In genomic region chr10:112548535-112549276, GRCh38 we compare ENCODE assay signal across 29 cellular contexts.
"Had no signal": no experiment of that assay in that cellular context is flagged by ENCODE, and none has a peak within 500 bp of the region (broad histone marks: within the 10 kb centered on the region; RNA-seq: fewer than 3 reads in every experiment).

No MANE protein-coding gene starts in this region.

- DNase-seq: activated CD4-positive, alpha-beta T cell treated with anti-CD3 and anti-CD28 coated beads for 36 hours; activated CD4-positive, alpha-beta T cell treated with anti-CD3 and anti-CD28 coated beads, Interleukin-2, amount 10 ng/mL, durations not matched to agents 7 days and 5 days; activated CD4-positive, alpha-beta T cell treated with anti-CD3 and anti-CD28 coated beads, Interleukin-2, amount 50 U/mL, for 48 hours; activated CD4-positive, CD25-positive, alpha-beta regulatory T cell; activated CD4-positive, CD25-positive, alpha-beta regulatory T cell treated with anti-CD3 and anti-CD28 coated beads, Interleukin-2, amount 50 U/mL, for 72 hours; activated CD8-positive, alpha-beta memory T cell treated with anti-CD3 and anti-CD28 coated beads for 24 hours; activated CD8-positive, alpha-beta T cell treated with anti-CD3 and anti-CD28 coated beads for 36 hours; activated effector memory CD4-positive, alpha-beta T cell treated with Interleukin-2 at 50 U/mL for 16 hours; activated gamma-delta T cell treated with Interleukin-2 at 50 U/mL for 16 hours; activated naive CD4-positive, alpha-beta T cell treated with anti-CD3 and anti-CD28 coated beads for 36 hours; activated naive CD8-positive, alpha-beta T cell treated with anti-CD3 and anti-CD28 coated beads, Interleukin-2, amount 10 ng/mL, durations not matched to agents 7 days and 5 days; activated T-cell treated with anti-CD3 and anti-CD28 coated beads, Interleukin-2, amount 50 U/mL, for 4 hours; central memory CD4-positive, alpha-beta T cell; cerebellar nuclear complex; colonic mucosa; effector CD8-positive, alpha-beta T cell; esophagus squamous epithelium; foreskin melanocyte; T-helper 1 cell; T-helper 17 cell had no signal

- H3K4me3 Mint-ChIP-seq: activated CD4-positive, alpha-beta T cell treated with anti-CD3 and anti-CD28 coated beads for 36 hours; activated CD4-positive, alpha-beta T cell treated with anti-CD3 and anti-CD28 coated beads, Interleukin-2, amount 10 ng/mL, durations not matched to agents 7 days and 5 days; activated CD8-positive, alpha-beta T cell treated with anti-CD3 and anti-CD28 coated beads for 36 hours; activated naive CD4-positive, alpha-beta T cell treated with anti-CD3 and anti-CD28 coated beads for 36 hours; activated naive CD8-positive, alpha-beta T cell treated with anti-CD3 and anti-CD28 coated beads, Interleukin-2, amount 10 ng/mL, durations not matched to agents 7 days and 5 days; activated T-cell treated with anti-CD3 and anti-CD28 coated beads, Interleukin-2, amount 50 U/mL, for 4 hours; activated T-helper 17 cell treated with anti-CD3 and anti-CD28 coated beads, Interleukin-2, amount 50 U/mL, for 72 hours; brain; T-helper 17 cell; T-helper 2 cell treated with Interferon-gamma antibody and Interleukin-4, amounts not matched to agents 5 μg/mL and 100 μg/mL, for 36 hours had no signal

- H3K9me3 Mint-ChIP-seq: activated CD8-positive, alpha-beta T cell treated with anti-CD3 and anti-CD28 coated beads for 36 hours; activated naive CD4-positive, alpha-beta T cell treated with anti-CD3 and anti-CD28 coated beads for 36 hours; activated naive CD4-positive, alpha-beta T cell treated with anti-CD3 and anti-CD28 coated beads, Interleukin-2, amount 50 U/mL, for 72 hours; activated naive CD8-positive, alpha-beta T cell treated with anti-CD3 and anti-CD28 coated beads, Interleukin-2, amount 10 ng/mL, durations not matched to agents 7 days and 5 days; activated T-cell treated with anti-CD3 and anti-CD28 coated beads, Interleukin-2, amount 50 U/mL, for 4 hours; activated T-helper 17 cell treated with anti-CD3 and anti-CD28 coated beads, Interleukin-2, amount 50 U/mL, for 72 hours had no signal

- H3K27me3 Mint-ChIP-seq: activated CD4-positive, alpha-beta T cell treated with anti-CD3 and anti-CD28 coated beads for 36 hours; activated CD4-positive, alpha-beta T cell treated with anti-CD3 and anti-CD28 coated beads, Interleukin-2, amount 10 ng/mL, durations not matched to agents 7 days and 5 days; activated CD8-positive, alpha-beta T cell treated with anti-CD3 and anti-CD28 coated beads for 36 hours; activated naive CD8-positive, alpha-beta T cell treated with anti-CD3 and anti-CD28 coated beads, Interleukin-2, amount 10 ng/mL, durations not matched to agents 7 days and 5 days; activated T-helper 17 cell treated with anti-CD3 and anti-CD28 coated beads, Interleukin-2, amount 50 U/mL, for 72 hours; brain; T-helper 17 cell had no signal

- H3K9me3 ChIP-seq: ascending aorta, breast epithelium, colonic mucosa, esophagus squamous epithelium, gastroesophageal sphincter had no signal

- H3K27ac Mint-ChIP-seq: activated CD4-positive, alpha-beta T cell treated with anti-CD3 and anti-CD28 coated beads for 36 hours; activated CD4-positive, alpha-beta T cell treated with anti-CD3 and anti-CD28 coated beads, Interleukin-2, amount 10 ng/mL, durations not matched to agents 7 days and 5 days; activated CD8-positive, alpha-beta T cell treated with anti-CD3 and anti-CD28 coated beads for 36 hours; activated naive CD4-positive, alpha-beta T cell treated with anti-CD3 and anti-CD28 coated beads for 36 hours; activated naive CD4-positive, alpha-beta T cell treated with anti-CD3 and anti-CD28 coated beads, Interleukin-2, amount 50 U/mL, for 72 hours; activated naive CD8-positive, alpha-beta T cell treated with anti-CD3 and anti-CD28 coated beads, Interleukin-2, amount 10 ng/mL, durations not matched to agents 7 days and 5 days; activated T-helper 17 cell treated with anti-CD3 and anti-CD28 coated beads, Interleukin-2, amount 50 U/mL, for 72 hours; brain; T-helper 17 cell; T-helper 2 cell treated with Interferon-gamma antibody and Interleukin-4, amounts not matched to agents 5 μg/mL and 100 μg/mL, for 36 hours had no signal

- H3K27ac ChIP-seq: ascending aorta, breast epithelium, cardiac muscle cell, colonic mucosa, epithelial cell of prostate, esophagus squamous epithelium, gastroesophageal sphincter had no signal

- ATAC-seq: activated CD4-positive, alpha-beta T cell treated with anti-CD3 and anti-CD28 coated beads for 36 hours; activated CD8-positive, alpha-beta T cell treated with anti-CD3 and anti-CD28 coated beads for 36 hours; activated naive CD4-positive, alpha-beta T cell treated with anti-CD3 and anti-CD28 coated beads, Interleukin-2, amount 50 U/mL, for 72 hours; activated T-cell treated with anti-CD3 and anti-CD28 coated beads, Interleukin-2, amount 50 U/mL, for 4 hours; activated T-helper 17 cell treated with anti-CD3 and anti-CD28 coated beads, Interleukin-2, amount 50 U/mL, for 72 hours; gastroesophageal sphincter; T-helper 17 cell had no signal

- H3K36me3 ChIP-seq: ascending aorta, breast epithelium, cardiac muscle cell, colonic mucosa, gastroesophageal sphincter had no signal

- H3K27me3 ChIP-seq: ascending aorta, breast epithelium, cardiac muscle cell, colonic mucosa, esophagus squamous epithelium, gastroesophageal sphincter had no signal

- H3K4me3 ChIP-seq: ascending aorta, breast epithelium, cardiac muscle cell, colonic mucosa, esophagus squamous epithelium, gastroesophageal sphincter had no signal

- H3K4me1 Mint-ChIP-seq: activated CD4-positive, alpha-beta T cell treated with anti-CD3 and anti-CD28 coated beads for 36 hours; activated CD4-positive, alpha-beta T cell treated with anti-CD3 and anti-CD28 coated beads, Interleukin-2, amount 10 ng/mL, durations not matched to agents 7 days and 5 days; activated naive CD8-positive, alpha-beta T cell treated with anti-CD3 and anti-CD28 coated beads, Interleukin-2, amount 10 ng/mL, durations not matched to agents 7 days and 5 days; activated T-helper 17 cell treated with anti-CD3 and anti-CD28 coated beads, Interleukin-2, amount 50 U/mL, for 72 hours; brain had no signal

- H3K4me1 ChIP-seq: breast epithelium, colonic mucosa, esophagus squamous epithelium, gastroesophageal sphincter had no signal
